1 cellular context compared by ENCODE assay signal in genomic region chr11:8834379-8834778, GRCh38.
TF ChIP-seq lines count a peak whose summit lies in the region.

No MANE protein-coding gene starts in this region.

TF ChIP-seq in endothelial cell of umbilical vein, 7 proteins besides CTCF, POLR2A, EP300 and RAD21:
- TF ChIP-seq MYC (IDR thresholded peaks at IDR 0.05; ENCODE audit: low read depth, low read length) = no peak
- TF ChIP-seq EZH2 (IDR thresholded peaks at IDR 0.05; ENCODE audit: borderline replicate concordance, low read depth, low read length, severe bottlenecking) = no peak
- no peak for TF ChIP-seq JUN (IDR thresholded peaks at IDR 0.05; ENCODE audit: borderline replicate concordance, insufficient read depth, insufficient read length, low read depth)
- no peak for TF ChIP-seq POLR2AphosphoS5 (IDR thresholded peaks at IDR 0.05; ENCODE audit: insufficient read depth, low read depth, low read length)
- no peak for TF ChIP-seq FOS (IDR thresholded peaks at IDR 0.05; ENCODE audit: borderline replicate concordance, insufficient read depth, low read length)
- no peak for TF ChIP-seq GATA2 (IDR thresholded peaks at IDR 0.05; ENCODE audit: insufficient read depth, insufficient read length, low read depth, low read length)
- TF ChIP-seq MAX (IDR thresholded peaks at IDR 0.05; ENCODE audit: insufficient read depth, insufficient read length) = no peak
